ENCODE assay signal across 28 cellular contexts in the genomic region with DNA sequence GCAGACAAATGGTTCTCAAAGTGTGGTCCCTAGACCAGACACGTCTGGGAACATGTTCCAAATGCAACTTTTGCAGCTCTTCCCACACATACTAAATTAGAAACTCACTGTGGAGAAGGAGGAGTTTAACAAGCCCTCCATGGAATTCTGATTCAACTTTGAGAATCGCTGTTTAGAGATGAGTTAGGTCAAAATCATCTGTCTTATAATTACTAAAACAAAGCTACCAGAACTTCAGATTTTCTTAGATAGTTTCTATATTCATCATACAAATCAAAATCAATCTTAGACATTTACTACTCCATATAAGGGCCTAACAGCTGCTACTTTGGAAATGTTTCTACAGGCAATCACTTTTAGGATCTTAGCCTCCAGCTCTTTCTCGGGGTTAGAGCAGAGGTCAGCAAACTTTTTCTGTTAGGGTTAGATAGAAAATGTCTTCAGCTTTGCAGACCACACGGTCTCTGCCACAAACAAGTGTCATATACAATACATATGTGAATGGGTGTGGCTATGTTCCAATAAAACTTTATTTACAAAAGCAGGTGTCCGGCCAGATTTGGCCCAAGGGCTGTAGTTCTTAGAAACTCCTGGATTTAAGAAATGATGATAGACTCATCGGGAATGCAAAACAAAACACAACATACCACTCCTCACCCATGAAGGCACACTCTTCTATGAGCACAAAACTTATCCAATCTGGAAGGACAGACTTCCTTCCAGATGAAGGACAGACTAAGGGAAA.
"Had no signal": no experiment of that assay in that cellular context is flagged by ENCODE, and none has a peak within 500 bp of the region (broad histone marks: within the 10 kb centered on the region; RNA-seq: fewer than 3 reads in every experiment).

No MANE protein-coding gene starts in this region.

- DNase-seq: activated CD4-positive, alpha-beta memory T cell treated with anti-CD3 and anti-CD28 coated beads for 36 hours; activated CD4-positive, alpha-beta T cell treated with anti-CD3 and anti-CD28 coated beads for 48 hours; activated CD8-positive, alpha-beta memory T cell treated with anti-CD3 and anti-CD28 coated beads, Interleukin-2, amount 50 U/mL, for 4 hours; activated gamma-delta T cell; activated naive CD4-positive, alpha-beta T cell treated with anti-CD3 and anti-CD28 coated beads, Interleukin-2, amount 50 U/mL, for 16 hours; activated T-cell treated with anti-CD3 and anti-CD28 coated beads, Interleukin-2, amount 50 U/mL, for 1 hour; central memory CD4-positive, alpha-beta T cell; gastrocnemius medialis; glutamatergic neuron; left lung; mesendoderm; nephron progenitor cell; pancreas; retina; stimulated activated CD4-positive, alpha-beta T cell treated with anti-CD3 and anti-CD28 coated beads, Interleukin-15, amount 100 ng/mL, for 24 hours; stimulated activated CD4-positive, alpha-beta T cell treated with anti-CD3 and anti-CD28 coated beads, Interleukin-2, amount 100 ng/mL, for 24 hours; stimulated activated naive B cell treated with anti-CD40 and anti-IgM and Interleukin-4, amounts not matched to agents 10 μg/mL and 1 μg/mL and 100 μg/mL, for 72 hours; stomach; thyroid gland; upper lobe of right lung had no signal

- H3K36me3 ChIP-seq: breast epithelium, gastrocnemius medialis, left lung, neutrophil, pancreas, prostate gland, stomach, thyroid gland, upper lobe of right lung had no signal

- ATAC-seq: activated CD4-positive, CD25-positive, alpha-beta regulatory T cell treated with anti-CD3 and anti-CD28 coated beads, Interleukin-2, amount 50 U/mL, for 24 hours; esophagus mucosa; gastrocnemius medialis; left lung; pancreas; sciatic nerve; stimulated activated naive B cell treated with anti-CD40 and anti-IgM and Interleukin-4, amounts not matched to agents 10 μg/mL and 1 μg/mL and 100 μg/mL, for 72 hours; upper lobe of right lung had no signal

- H3K27ac ChIP-seq: breast epithelium, gastrocnemius medialis, left lung, neutrophil, pancreas, prostate gland, stomach, thyroid gland, upper lobe of right lung, VCaP had no signal

- H3K4me3 ChIP-seq: breast epithelium, gastrocnemius medialis, left lung, lung, pancreas, prostate gland, stomach, thyroid gland, upper lobe of right lung had no signal

- H3K4me1 ChIP-seq: breast epithelium, gastrocnemius medialis, left lung, pancreas, prostate gland, stomach, thyroid gland, upper lobe of right lung had no signal

- H3K9me3 ChIP-seq: breast epithelium, gastrocnemius medialis, left lung, neutrophil, pancreas, prostate gland, stomach, thyroid gland, upper lobe of right lung had no signal

- H3K27me3 ChIP-seq: gastrocnemius medialis, pancreas, thyroid gland had no signal
